In genomic region chr12:68765696-68766095, GRCh38 we compare ENCODE assay signal across 6 cellular contexts.
"Had no signal": no experiment of that assay in that cellular context is flagged by ENCODE, and none has a peak within 500 bp of the region (broad histone marks: within the 10 kb centered on the region; RNA-seq: fewer than 3 reads in every experiment).

No MANE protein-coding gene starts in this region.

- FAIRE-seq: GM12891, GM12892, GM18507 had no signal

- DNase-seq: GDM1, GF-D8 had no signal

- H3K4me3 ChIP-seq: GM12878 had no signal

- ATAC-seq: GM12878 had no signal
